In genomic region chr3:72353236-72354105, GRCh38 we compare ENCODE assay signal across 15 cellular contexts.
DNase-seq lines count a peak whose midpoint lies in the region; TF ChIP-seq lines count a peak whose summit lies in the region.
"Had no signal": no experiment of that assay in that cellular context is flagged by ENCODE, and none has a peak within 500 bp of the region (broad histone marks: within the 10 kb centered on the region; RNA-seq: fewer than 3 reads in every experiment).

No MANE protein-coding gene starts in this region.

- H3K4me1 Mint-ChIP-seq in endodermal cell, result peaks cover 25% of the 10 kb centered on the region
- H3K4me1 Mint-ChIP-seq: H9 had no signal

- TF ChIP-seq CTCF in Loucy (conservative IDR thresholded peaks at IDR 0.05; ENCODE audit: low read length) (no peak), endodermal cell (conservative IDR thresholded peaks at IDR 0.05) (no peak), ovary (IDR thresholded peaks at IDR 0.05) (no peak), PC-9 (conservative IDR thresholded peaks at IDR 0.05) (no peak)

- no peaks in the 10 kb centered on the region for H3K79me1 ChIP-seq in mesendoderm (ENCODE audit: low read length)

- WGBS in endodermal cell (ENCODE audit: insufficient coverage in 1 of 2, insufficient read length in 1 of 2), 2 experiments, result 93 to 96% methylated on average over 12 to 18 of the region's 18 CpGs
- no CpG with 5 or more reads among the region's 18 CpGs for whole genome bisulfite sequencing in mesendoderm (ENCODE audit: extremely low coverage, insufficient coverage, low lambda C conversion rate)
- 83 to 89% (median 83%) methylated on average over 18 of the region's 18 CpGs for WGBS in ovary, 3 donors

- H2BK120ac ChIP-seq in mesendoderm (ENCODE audit: low read depth, low read length), result no peak overlapping the region

- H4K8ac ChIP-seq in mesendoderm (ENCODE audit: low read depth, low read length), result no peak overlapping the region

- peaks cover 7% of the 10 kb centered on the region; the same call in 1 of the 2 replicates for H3F3A ChIP-seq in Loucy (ENCODE audit: low read depth)
- H3F3A ChIP-seq in PC-9 (ENCODE audit: insufficient read depth, low read depth), result no peaks in the 10 kb centered on the region

- no peak for TF ChIP-seq EP300 in ovary (IDR thresholded peaks at IDR 0.05)

- no peak overlapping the region for H2BK15ac ChIP-seq in mesendoderm (replicated peaks; ENCODE audit: low read depth)

- intact Hi-C loops in ovary (cut with DNase I), result loop anchor here in 1 of 4 donors (5.0 kb wide), 1 partner anchor 669 kb away; no protein-coding TSS in a partner anchor
- intact Hi-C loops in PC-9 (cut with micrococcal nuclease; ENCODE audit: unreplicated experiment), result no loop called here

- no peaks in the 10 kb centered on the region for H3K27me3 Mint-ChIP-seq in endodermal cell (ENCODE audit: insufficient read depth)
- H3K27me3 Mint-ChIP-seq: CD4-positive, alpha-beta memory T cell had no signal

- peaks cover 57% of the 10 kb centered on the region for H3K4me1 ChIP-seq in Loucy (ENCODE audit: insufficient read depth, low read length, poor library complexity, severe bottlenecking)
- no peaks in the 10 kb centered on the region for H3K4me1 ChIP-seq in endodermal cell (ENCODE audit: control insufficient read depth, insufficient read depth, low read length)
- H3K4me1 ChIP-seq in mesendoderm (ENCODE audit: control insufficient read depth, low read depth, low read length), result peaks cover 2% of the 10 kb centered on the region
- H3K4me1 ChIP-seq in ovary (ENCODE audit: insufficient read depth), result no peaks in the 10 kb centered on the region
- no peaks in the 10 kb centered on the region for H3K4me1 ChIP-seq in PC-9 (replicated peaks; ENCODE audit: insufficient read depth)

- no peak overlapping the region for H2AK5ac ChIP-seq in mesendoderm (ENCODE audit: low read length)

- H4K20me1 ChIP-seq in Loucy (ENCODE audit: insufficient read depth, low read length, poor library complexity, severe bottlenecking), result no peaks in the 10 kb centered on the region
- H4K20me1 ChIP-seq in PC-9 (ENCODE audit: insufficient read depth), result no peaks in the 10 kb centered on the region

- H2AFZ ChIP-seq in Loucy (ENCODE audit: low read length) (no peak overlapping the region), PC-9 (no peak overlapping the region)

- H3K9ac ChIP-seq in Loucy (ENCODE audit: low read depth, low read length, poor library complexity, severe bottlenecking) (peak overlapping the region; percentile 49), endodermal cell (ENCODE audit: extremely low read depth, low read length, poor library complexity, severe bottlenecking) (no peak overlapping the region), mesendoderm (ENCODE audit: low read length) (no peak overlapping the region)

- H3K4me2 ChIP-seq in Loucy (ENCODE audit: low read depth, low read length, poor library complexity, severe bottlenecking), result peak overlapping the region; percentile 57
- H3K4me2 ChIP-seq in mesendoderm (ENCODE audit: low read length), result no peak overlapping the region
- H3K4me2 ChIP-seq in PC-9, result no peak overlapping the region

- no peaks in the 10 kb centered on the region for H3K79me2 ChIP-seq in Loucy (ENCODE audit: insufficient read depth, low read length)
- H3K79me2 ChIP-seq in mesendoderm (ENCODE audit: control insufficient read depth, insufficient read depth, low read length), result no peaks in the 10 kb centered on the region
- H3K79me2 ChIP-seq in PC-9 (ENCODE audit: low read depth), result no peaks in the 10 kb centered on the region

- H3K4me3 ChIP-seq in Loucy (ENCODE audit: low read length, poor library complexity, severe bottlenecking) (no peak overlapping the region), endodermal cell (ENCODE audit: low read length) (no peak overlapping the region), mesendoderm (ENCODE audit: low read length) (no peak overlapping the region), ovary (no peak overlapping the region), PC-9 (no peak overlapping the region)
- H3K4me3 ChIP-seq: SK-N-MC had no signal

- POLR2A ChIA-PET in PC-9 (lab: Charles Lee; ENCODE audit: unreplicated experiment), result no interaction called here

- CTCF ChIA-PET in PC-9 (lab: Charles Lee), result no interaction called here

- H3K9me3 Mint-ChIP-seq in endodermal cell, result no peaks in the 10 kb centered on the region
- H3K9me3 Mint-ChIP-seq: H9 had no signal

- DNase-seq in EH (ENCODE audit: low read depth) (peak; percentile 41), endodermal cell (peak; percentile 32), mesendoderm (no peak), ovary (no peak), NCI-H345 treated with DMSO at 0.1 percent for 48 hours (lab: John Stamatoyannopoulos, UW; ENCODE audit: unreplicated experiment) (no peak), PC-9 (no peak)
- no peak for DNase-seq in stimulated activated CD8-positive, alpha-beta memory T cell treated with anti-CD3 and anti-CD28 coated beads, Interleukin-4, amount 100 ng/mL, for 48 hours
- DNase-seq: AML-193; CD4-positive, alpha-beta memory T cell; H9; Kasumi-1; NCI-H1417 treated with DMSO at 0.1 percent for 48 hours; NCI-H2029 had no signal

- H2BK5ac ChIP-seq in mesendoderm (ENCODE audit: low read length), result no peak overlapping the region

- H3K56ac ChIP-seq in mesendoderm (ENCODE audit: low read length), result no peak overlapping the region

- H3K27ac Mint-ChIP-seq in endodermal cell, result no peak overlapping the region
- H3K27ac Mint-ChIP-seq: CD4-positive, alpha-beta memory T cell; H9 had no signal

- TF ChIP-seq POLR2A in ovary (IDR thresholded peaks at IDR 0.05), result no peak

- H3K27ac ChIP-seq in endodermal cell (ENCODE audit: low read depth, low read length) (no peak overlapping the region), mesendoderm (ENCODE audit: low read depth, low read length) (no peak overlapping the region), ovary (no peak overlapping the region), PC-9 (no peak overlapping the region)
- H3K27ac ChIP-seq: SK-N-MC had no signal

- H3K9me2 ChIP-seq in Loucy (replicated peaks; ENCODE audit: low read depth, low read length) (no peaks in the 10 kb centered on the region), PC-9 (ENCODE audit: insufficient read depth) (no peaks in the 10 kb centered on the region)

- no peak overlapping the region for H3K18ac ChIP-seq in mesendoderm (ENCODE audit: low read length)

- H4K5ac ChIP-seq in mesendoderm (ENCODE audit: low read length), result no peak overlapping the region

- H3K36me3 Mint-ChIP-seq in endodermal cell (ENCODE audit: low read depth), result no peaks in the 10 kb centered on the region
- H3K36me3 Mint-ChIP-seq: CD4-positive, alpha-beta memory T cell had no signal

- no TSS peak for BruUV-seq in PC-9 (replicated peaks; lab: Mats Ljungman, UMichigan)

- peak overlapping the region; percentile 22 for H3K4ac ChIP-seq in mesendoderm (ENCODE audit: low read depth, low read length)

- H3K27me3 ChIP-seq in Loucy (ENCODE audit: insufficient read depth, low read length, poor library complexity, severe bottlenecking) (no peaks in the 10 kb centered on the region), endodermal cell (ENCODE audit: control insufficient read depth, insufficient read depth, low read length, poor library complexity, severe bottlenecking) (no peaks in the 10 kb centered on the region), mesendoderm (ENCODE audit: insufficient read depth, low read length, poor library complexity) (no peaks in the 10 kb centered on the region), ovary (no peaks in the 10 kb centered on the region), PC-9 (ENCODE audit: insufficient read depth, low read depth) (no peaks in the 10 kb centered on the region)

- H3K9me3 ChIP-seq in Loucy (ENCODE audit: insufficient read depth, low read depth, low read length), result no peaks in the 10 kb centered on the region
- no peaks in the 10 kb centered on the region for H3K9me3 ChIP-seq in endodermal cell (ENCODE audit: control insufficient read depth, low read length)
- H3K9me3 ChIP-seq in ovary, result no peaks in the 10 kb centered on the region
- H3K9me3 ChIP-seq in PC-9 (ENCODE audit: insufficient read depth, low read depth), result no peaks in the 10 kb centered on the region

- no peak overlapping the region for H3K23ac ChIP-seq in mesendoderm (ENCODE audit: low read length)

- H3K4me3 Mint-ChIP-seq in endodermal cell, result no peak overlapping the region
- H3K4me3 Mint-ChIP-seq: CD4-positive, alpha-beta memory T cell; H9 had no signal

- H3K36me3 ChIP-seq in Loucy (ENCODE audit: insufficient read depth, low read length), result no peaks in the 10 kb centered on the region
- no peaks in the 10 kb centered on the region for H3K36me3 ChIP-seq in endodermal cell (ENCODE audit: control insufficient read depth, insufficient read depth, low read length)
- H3K36me3 ChIP-seq in mesendoderm (ENCODE audit: control insufficient read depth, insufficient read depth, low read length), result no peaks in the 10 kb centered on the region
- H3K36me3 ChIP-seq in ovary, result no peaks in the 10 kb centered on the region
- H3K36me3 ChIP-seq in PC-9 (ENCODE audit: low read depth), result no peaks in the 10 kb centered on the region

Comparison
In these comparisons a context has a peak if more than half of its experiments do, and no peak if none do; other contexts are left out.
1. DNase-seq: peak in EH (single experiment) and endodermal cell (single experiment); none in mesendoderm (single experiment), stimulated activated CD8-positive, alpha-beta memory T cell treated with anti-CD3 and anti-CD28 coated beads, Interleukin-4, amount 100 ng/mL, for 48 hours (single experiment), ovary (0 of 5), NCI-H345 treated with DMSO at 0.1 percent for 48 hours (single experiment) and PC-9 (0 of 2).